In genomic region chr4:145786261-145786660, GRCh38 we compare ENCODE assay signal across 14 cellular contexts.
DNase-seq lines count a peak whose midpoint lies in the region; ATAC-seq, FAIRE-seq and TF ChIP-seq lines count a peak whose summit lies in the region.
"Had no signal": no experiment of that assay in that cellular context is flagged by ENCODE, and none has a peak within 500 bp of the region (broad histone marks: within the 10 kb centered on the region; RNA-seq: fewer than 3 reads in every experiment).

No MANE protein-coding gene starts in this region.

- ATAC-seq in activated CD8-positive, alpha-beta T cell treated with anti-CD3 and anti-CD28 coated beads for 36 hours, result no peak
- no peak for ATAC-seq in activated CD8-positive, alpha-beta T cell treated with anti-CD3 and anti-CD28 coated beads, Interleukin-2, amount 10 ng/mL, durations not matched to agents 7 days and 5 days
- no peak for ATAC-seq in HG03460 (IDR thresholded peaks at IDR 0.05; ENCODE audit: unreplicated experiment)

- H3K27me3 Mint-ChIP-seq in activated CD8-positive, alpha-beta T cell treated with anti-CD3 and anti-CD28 coated beads for 36 hours, result no peaks in the 10 kb centered on the region
- no peaks in the 10 kb centered on the region for H3K27me3 Mint-ChIP-seq in activated CD8-positive, alpha-beta T cell treated with anti-CD3 and anti-CD28 coated beads, Interleukin-2, amount 10 ng/mL, durations not matched to agents 7 days and 5 days (ENCODE audit: low read depth)
- no peaks in the 10 kb centered on the region for H3K27me3 Mint-ChIP-seq in dendritic cell treated with granulocyte-macrophage colony-stimulating factor and Interleukin-4, amounts not matched to agents 40 ng/mL and 50 ng/mL, for 4 days

- no peak overlapping the region for H3K4me3 Mint-ChIP-seq in activated CD8-positive, alpha-beta T cell treated with anti-CD3 and anti-CD28 coated beads for 36 hours
- no peak overlapping the region for H3K4me3 Mint-ChIP-seq in activated CD8-positive, alpha-beta T cell treated with anti-CD3 and anti-CD28 coated beads, Interleukin-2, amount 10 ng/mL, durations not matched to agents 7 days and 5 days
- no peak overlapping the region for H3K4me3 Mint-ChIP-seq in dendritic cell treated with granulocyte-macrophage colony-stimulating factor and Interleukin-4, amounts not matched to agents 40 ng/mL and 50 ng/mL, for 4 days
- H3K4me3 Mint-ChIP-seq: HFFc6 had no signal

- H3K36me3 Mint-ChIP-seq in activated CD8-positive, alpha-beta T cell treated with anti-CD3 and anti-CD28 coated beads for 36 hours (ENCODE audit: low read depth), result peaks cover 65% of the 10 kb centered on the region
- H3K36me3 Mint-ChIP-seq in activated CD8-positive, alpha-beta T cell treated with anti-CD3 and anti-CD28 coated beads, Interleukin-2, amount 10 ng/mL, durations not matched to agents 7 days and 5 days (ENCODE audit: low read depth), result peaks cover 56% of the 10 kb centered on the region
- H3K36me3 Mint-ChIP-seq in dendritic cell treated with granulocyte-macrophage colony-stimulating factor and Interleukin-4, amounts not matched to agents 40 ng/mL and 50 ng/mL, for 4 days (ENCODE audit: low read depth), result peaks cover 6% of the 10 kb centered on the region

- no peak for TF ChIP-seq CTCF in activated CD8-positive, alpha-beta T cell treated with anti-CD3 and anti-CD28 coated beads for 36 hours (IDR thresholded peaks at IDR 0.05)

- CTCF ChIA-PET in activated CD8-positive, alpha-beta T cell treated with anti-CD3 and anti-CD28 coated beads for 36 hours (lab: Charles Lee), result no interaction called here
- CTCF ChIA-PET in activated CD8-positive, alpha-beta T cell treated with anti-CD3 and anti-CD28 coated beads, Interleukin-2, amount 10 ng/mL, durations not matched to agents 7 days and 5 days (lab: Charles Lee), result no interaction called here

- no peak for TF ChIP-seq POLR2A in H54 (IDR thresholded peaks at IDR 0.05; ENCODE audit: low read depth, low read length)

- intact Hi-C loops in activated CD8-positive, alpha-beta T cell treated with anti-CD3 and anti-CD28 coated beads for 36 hours (cut with micrococcal nuclease), result no loop called here
- intact Hi-C loops in dendritic cell treated with granulocyte-macrophage colony-stimulating factor and Interleukin-4, amounts not matched to agents 40 ng/mL and 50 ng/mL, for 4 days (cut with micrococcal nuclease), result no loop called here

- H3K27ac Mint-ChIP-seq in activated CD8-positive, alpha-beta T cell treated with anti-CD3 and anti-CD28 coated beads for 36 hours, result peak overlapping the region; percentile 66
- H3K27ac Mint-ChIP-seq in activated CD8-positive, alpha-beta T cell treated with anti-CD3 and anti-CD28 coated beads, Interleukin-2, amount 10 ng/mL, durations not matched to agents 7 days and 5 days, result no peak overlapping the region
- H3K27ac Mint-ChIP-seq in dendritic cell treated with granulocyte-macrophage colony-stimulating factor and Interleukin-4, amounts not matched to agents 40 ng/mL and 50 ng/mL, for 4 days, result peak overlapping the region; percentile 64
- H3K27ac Mint-ChIP-seq: HFFc6 had no signal

- no peak for FAIRE-seq in H54 (lab: Jason Lieb, UNC)

- H3K4me1 Mint-ChIP-seq in activated CD8-positive, alpha-beta T cell treated with anti-CD3 and anti-CD28 coated beads for 36 hours (ENCODE audit: low read depth), result peaks cover 40% of the 10 kb centered on the region
- peaks cover 8% of the 10 kb centered on the region for H3K4me1 Mint-ChIP-seq in activated CD8-positive, alpha-beta T cell treated with anti-CD3 and anti-CD28 coated beads, Interleukin-2, amount 10 ng/mL, durations not matched to agents 7 days and 5 days (ENCODE audit: low read depth)
- H3K4me1 Mint-ChIP-seq in dendritic cell treated with granulocyte-macrophage colony-stimulating factor and Interleukin-4, amounts not matched to agents 40 ng/mL and 50 ng/mL, for 4 days (ENCODE audit: low read depth), result peaks cover 47% of the 10 kb centered on the region

- POLR2A ChIA-PET in activated CD8-positive, alpha-beta T cell treated with anti-CD3 and anti-CD28 coated beads for 36 hours (lab: Charles Lee), result no interaction called here
- POLR2A ChIA-PET in activated CD8-positive, alpha-beta T cell treated with anti-CD3 and anti-CD28 coated beads, Interleukin-2, amount 10 ng/mL, durations not matched to agents 7 days and 5 days (lab: Charles Lee), result no interaction called here

- H3K9me3 Mint-ChIP-seq in activated CD8-positive, alpha-beta T cell treated with anti-CD3 and anti-CD28 coated beads for 36 hours, result peaks cover 10% of the 10 kb centered on the region
- peaks cover 12% of the 10 kb centered on the region for H3K9me3 Mint-ChIP-seq in activated CD8-positive, alpha-beta T cell treated with anti-CD3 and anti-CD28 coated beads, Interleukin-2, amount 10 ng/mL, durations not matched to agents 7 days and 5 days (ENCODE audit: insufficient read depth)
- peaks cover 17% of the 10 kb centered on the region for H3K9me3 Mint-ChIP-seq in dendritic cell treated with granulocyte-macrophage colony-stimulating factor and Interleukin-4, amounts not matched to agents 40 ng/mL and 50 ng/mL, for 4 days

- no peak for DNase-seq in activated CD8-positive, alpha-beta T cell treated with anti-CD3 and anti-CD28 coated beads for 36 hours
- no peak for DNase-seq in activated CD8-positive, alpha-beta T cell treated with anti-CD3 and anti-CD28 coated beads, Interleukin-2, amount 10 ng/mL, durations not matched to agents 7 days and 5 days
- DNase-seq in G401 (ENCODE audit: low spot score) (peak; percentile 62), NCI-H82 treated with DMSO at 0.1 percent for 48 hours (lab: John Stamatoyannopoulos, UW; ENCODE audit: unreplicated experiment) (peak; percentile 20), NCI-H146 treated with DMSO at 0.1 percent for 48 hours (lab: John Stamatoyannopoulos, UW; ENCODE audit: unreplicated experiment) (no peak), H54 (ENCODE audit: insufficient read length, low spot score) (no peak)
- DNase-seq: EL, HFFc6, IMR-90, Karpas-422, MM.1S, NCI-H187 treated with DMSO at 0.1 percent for 48 hours had no signal

- in situ Hi-C loops in G401 (cut with HindIII; ENCODE audit: low sequenced_read_pairs), result no loop called here

Comparison
In these comparisons a context has a peak if more than half of its experiments do, and no peak if none do; other contexts are left out.
1. DNase-seq: peak in G401 (single experiment) and NCI-H82 treated with DMSO at 0.1 percent for 48 hours (single experiment); none in activated CD8-positive, alpha-beta T cell treated with anti-CD3 and anti-CD28 coated beads for 36 hours (single experiment), activated CD8-positive, alpha-beta T cell treated with anti-CD3 and anti-CD28 coated beads, Interleukin-2, amount 10 ng/mL, durations not matched to agents 7 days and 5 days (single experiment), NCI-H146 treated with DMSO at 0.1 percent for 48 hours (single experiment) and H54 (single experiment).